In genomic region chr1:89633103-89633744, GRCh38 we compare ENCODE assay signal across 8 cellular contexts. TPM values are rescaled to one million over a fixed set of nuclear protein-coding genes. Genes with fewer than 3 reads are reported as not detected.
DNase-seq lines count a peak whose midpoint lies in the region; ATAC-seq and TF ChIP-seq lines count a peak whose summit lies in the region.

TSS of gene LRRC8C (plus strand) at chr1:89633120. CDS start at chr1:89686474, 53,354 bp downstream.

- H3K27me3 Mint-ChIP-seq in activated naive CD4-positive, alpha-beta T cell treated with anti-CD3 and anti-CD28 coated beads for 36 hours (ENCODE audit: low read depth) = no peaks in the 10 kb centered on the region

- H3K4me1 Mint-ChIP-seq in activated naive CD4-positive, alpha-beta T cell treated with anti-CD3 and anti-CD28 coated beads for 36 hours (ENCODE audit: low read depth) = peaks cover 65% of the 10 kb centered on the region

- peaks cover 49% of the 10 kb centered on the region for H3K79me2 ChIP-seq in DND-41 (ENCODE audit: insufficient read depth, low read length)

- DNase-seq in DND-41 (peak; percentile 74), GM20000 (ENCODE audit: low spot score) (peak; percentile 72), RPMI8226 (peak; percentile 59), germinal center (ENCODE audit: low spot score) (peak; percentile 69), omental fat pad (ENCODE audit: low spot score) (no peak), GOT3 (lab: John Stamatoyannopoulos, UW) (no peak)
- peak; percentile 64 for DNase-seq in activated naive CD4-positive, alpha-beta T cell treated with anti-CD3 and anti-CD28 coated beads for 36 hours

- peak within 1 kb of the TSS; percentile 93 for H3K4me2 ChIP-seq in DND-41 (ENCODE audit: insufficient read depth, low read length)

- ATAC-seq in DND-41 (ENCODE audit: insufficient read depth, low read depth) = peak; percentile 71
- ATAC-seq in HG03575 (IDR thresholded peaks at IDR 0.05; ENCODE audit: extremely low read depth, insufficient number of reproducible peaks, low FRiP score, unreplicated experiment) = peak; percentile 25
- peak; percentile 48 for ATAC-seq in omental fat pad (ENCODE audit: low FRiP score)

- H3K4me1 ChIP-seq in DND-41 (ENCODE audit: insufficient read depth, low read length) = peaks cover 39% of the 10 kb centered on the region

- H3K9me3 Mint-ChIP-seq in activated naive CD4-positive, alpha-beta T cell treated with anti-CD3 and anti-CD28 coated beads for 36 hours = no peaks in the 10 kb centered on the region

- peak within 1 kb of the TSS; percentile 94 for H3K9ac ChIP-seq in DND-41 (ENCODE audit: low read depth, low read length)

- no peak for TF ChIP-seq CTCF in DND-41 (IDR thresholded peaks at IDR 0.05; ENCODE audit: borderline replicate concordance, extremely low read depth, low read length, poor library complexity, severe bottlenecking)
- TF ChIP-seq CTCF in GM20000 (IDR thresholded peaks at IDR 0.05; ENCODE audit: extremely low read depth, missing control alignments) = no peak
- TF ChIP-seq CTCF in omental fat pad (IDR thresholded peaks at IDR 0.05) = no peak

- peaks cover 9% of the 10 kb centered on the region; the same call in 1 of the 2 replicates for H4K20me1 ChIP-seq in DND-41 (ENCODE audit: insufficient read depth, low read length)

- peak within 1 kb of the TSS; percentile 87 for H3K27ac ChIP-seq in DND-41 (ENCODE audit: low read length)

- H3K4me3 ChIP-seq in DND-41 (ENCODE audit: low read depth in 1 of 2, low read length in 2 of 2) = peak within 1 kb of the TSS; percentile 56 to 86

- intact Hi-C loops in activated naive CD4-positive, alpha-beta T cell treated with anti-CD3 and anti-CD28 coated beads for 36 hours (cut with micrococcal nuclease) = loop anchor here (1.0 to 10.0 kb wide), 6 partner anchors 124 to 1922 kb away; partner anchors contain the start of genes LRRC8D and ZNF326

- H3K9me3 ChIP-seq in DND-41 (ENCODE audit: insufficient read depth, low read length, severe bottlenecking) = no peaks in the 10 kb centered on the region

- peak within 1 kb of the TSS; percentile 91 for H3K4me3 Mint-ChIP-seq in activated naive CD4-positive, alpha-beta T cell treated with anti-CD3 and anti-CD28 coated beads for 36 hours

- H3K27me3 ChIP-seq in DND-41 (ENCODE audit: insufficient read depth, low read length, poor library complexity) = no peaks in the 10 kb centered on the region

- H3K27ac Mint-ChIP-seq in activated naive CD4-positive, alpha-beta T cell treated with anti-CD3 and anti-CD28 coated beads for 36 hours = peak within 1 kb of the TSS; percentile 93

- CTCF ChIA-PET in activated naive CD4-positive, alpha-beta T cell treated with anti-CD3 and anti-CD28 coated beads for 36 hours (lab: Charles Lee) = interaction anchor here (0.7 to 8.4 kb wide), 12 partner anchors 14 to 356 kb away, joined by 3 to 112 read pairs (median 4); no protein-coding TSS in a partner anchor

- H2AFZ ChIP-seq in DND-41 (ENCODE audit: low read depth, low read length) = peak within 1 kb of the TSS; percentile 91

- peaks cover 10% of the 10 kb centered on the region for H3K36me3 Mint-ChIP-seq in activated naive CD4-positive, alpha-beta T cell treated with anti-CD3 and anti-CD28 coated beads for 36 hours (ENCODE audit: low read depth)

- no peaks in the 10 kb centered on the region; the same call in 1 of the 2 replicates for H3K36me3 ChIP-seq in DND-41 (ENCODE audit: insufficient read depth, low read length)

RNA-seq across cellular contexts. Expression of gene LRRC8C, which starts in this region (rescaled TPM):
- total RNA-seq in activated naive CD4-positive, alpha-beta T cell treated with anti-CD3 and anti-CD28 coated beads for 36 hours = 10 to 100 TPM; 13.6 TPM
- 10 to 100 TPM; 10.9 to 39.4 (median 19.3) TPM for total RNA-seq in omental fat pad

Comparison
In these comparisons a context has a peak if more than half of its experiments do, and no peak if none do; other contexts are left out.
1. DNase-seq: peak in DND-41 (single experiment), GM20000 (single experiment), RPMI8226 (single experiment), activated naive CD4-positive, alpha-beta T cell treated with anti-CD3 and anti-CD28 coated beads for 36 hours (single experiment) and germinal center (single experiment); none in omental fat pad (single experiment) and GOT3 (single experiment).
2. Peak in every context shown above with its lines, with median percentiles within 50 percentile points of each other: ATAC-seq.